ENCODE assay signal across 8 cellular contexts in the genomic region with DNA sequence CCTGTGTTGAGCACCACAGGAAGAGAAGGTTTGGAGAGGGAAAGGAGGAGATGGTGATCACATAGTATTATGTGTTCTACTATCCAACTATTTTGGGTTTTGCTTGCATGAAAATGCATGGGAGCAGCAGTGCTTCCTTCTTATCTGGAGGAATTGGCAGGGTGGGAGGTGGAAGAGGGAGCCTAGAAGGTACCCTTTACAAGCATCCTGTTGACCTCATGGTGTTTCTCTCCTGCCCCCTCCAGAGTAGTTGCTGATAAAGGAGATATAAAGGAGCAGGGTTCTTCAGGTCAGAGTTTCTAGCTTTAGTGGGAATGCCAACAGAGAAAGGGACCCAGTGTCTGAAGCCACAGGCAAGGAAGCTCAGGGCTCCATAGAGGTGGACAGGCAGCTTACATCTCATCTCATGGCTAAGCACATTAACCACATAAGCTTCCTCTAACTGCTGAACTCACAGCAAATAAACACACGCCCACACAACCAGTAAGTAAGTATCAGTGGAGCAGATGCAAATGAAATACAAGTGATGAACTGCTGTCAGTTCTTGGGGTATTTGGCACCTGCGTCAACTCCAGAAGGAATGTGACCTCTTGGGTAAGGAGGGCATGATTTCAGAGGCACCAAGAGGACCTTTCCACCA.
A peak's percentile ranks its signal among the peaks of the same experiment; 100 is the strongest.
DNase-seq lines count a peak whose midpoint lies in the region; ATAC-seq, FAIRE-seq and TF ChIP-seq lines count a peak whose summit lies in the region.

No MANE protein-coding gene starts in this region.

- peak; percentile 87 for ATAC-seq in DND-41 (ENCODE audit: insufficient read depth, low read depth)
- peak; percentile 95 for ATAC-seq in GM21381 (IDR thresholded peaks at IDR 0.05; ENCODE audit: unreplicated experiment)
- ATAC-seq in HG03565 (IDR thresholded peaks at IDR 0.05; ENCODE audit: unreplicated experiment) = peak; percentile 96
- no peak for ATAC-seq in WTC11

- no peak overlapping the region for H3K27ac Mint-ChIP-seq in WTC11

- TF ChIP-seq CTCF in DND-41 (IDR thresholded peaks at IDR 0.05; ENCODE audit: borderline replicate concordance, extremely low read depth, low read length, poor library complexity, severe bottlenecking) (no peak), bronchial epithelial cell (IDR thresholded peaks at IDR 0.05; ENCODE audit: insufficient read depth, low read length, severe bottlenecking) (no peak), ovary (IDR thresholded peaks at IDR 0.05) (no peak), WTC11 (IDR thresholded peaks at IDR 0.05) (no peak)

- intact Hi-C loops in ovary (cut with DNase I) = no loop called here

- H3K9me3 ChIP-seq in DND-41 (ENCODE audit: insufficient read depth, low read length, severe bottlenecking) = peaks cover 8% of the 10 kb centered on the region
- H3K9me3 ChIP-seq in ovary = no peaks in the 10 kb centered on the region

- no peak overlapping the region for H3K4me3 ChIP-seq in DND-41 (ENCODE audit: low read depth in 1 of 2, low read length in 2 of 2)
- H3K4me3 ChIP-seq in bronchial epithelial cell (ENCODE audit: low read depth, low read length) = no peak overlapping the region
- H3K4me3 ChIP-seq in ovary = no peak overlapping the region

- H3K36me3 ChIP-seq in DND-41 (ENCODE audit: insufficient read depth, low read length) = 0 out of 2 replicates have a peak, but pooled peaks cover 2% of the 10 kb centered on the region
- no peaks in the 10 kb centered on the region for H3K36me3 ChIP-seq in bronchial epithelial cell (ENCODE audit: control insufficient read depth, insufficient read depth, low read length)
- no peaks in the 10 kb centered on the region for H3K36me3 ChIP-seq in ovary

- DNase-seq in DND-41 = no peak
- DNase-seq in bronchial epithelial cell (ENCODE audit: low read depth) = peak; percentile 86
- DNase-seq in COR-L47 (lab: John Stamatoyannopoulos, UW) = no peak
- DNase-seq in ovary = no peak
- DNase-seq in NCI-H2029 treated with DMSO at 0.1 percent for 48 hours (lab: John Stamatoyannopoulos, UW) = no peak
- DNase-seq in WTC11 (ENCODE audit: low spot score) = no peak

- CTCF ChIA-PET in WTC11 (lab: Charles Lee) = interaction anchor here (0.9 kb wide), 1 partner anchor 47 kb away, joined by 3 read pairs; no protein-coding TSS in a partner anchor

- H3K27me3 Mint-ChIP-seq in WTC11 (ENCODE audit: low read depth) = peaks cover 6% of the 10 kb centered on the region; the same call in 1 of the 2 replicates

- H3K4me3 Mint-ChIP-seq in WTC11 = no peak overlapping the region

- H3K4me2 ChIP-seq in DND-41 (ENCODE audit: insufficient read depth, low read length) = no peak overlapping the region

- no peak for TF ChIP-seq POLR2A in ovary (IDR thresholded peaks at IDR 0.05)

- FAIRE-seq in bronchial epithelial cell (lab: Jason Lieb, UNC) = no peak

- POLR2A ChIA-PET in WTC11 (lab: Charles Lee) = no interaction called here

- H3K36me3 Mint-ChIP-seq in WTC11 = peaks cover 31% of the 10 kb centered on the region

- no peak overlapping the region for H3K9ac ChIP-seq in DND-41 (ENCODE audit: low read depth, low read length)

- no peaks in the 10 kb centered on the region for H4K20me1 ChIP-seq in DND-41 (ENCODE audit: insufficient read depth, low read length)

- H3K27ac ChIP-seq in DND-41 (ENCODE audit: low read length) (peak overlapping the region; percentile 69), ovary (no peak overlapping the region)

- no peaks in the 10 kb centered on the region for H3K79me2 ChIP-seq in DND-41 (ENCODE audit: insufficient read depth, low read length)

- no peaks in the 10 kb centered on the region for H3K27me3 ChIP-seq in DND-41 (ENCODE audit: insufficient read depth, low read length, poor library complexity)
- no peaks in the 10 kb centered on the region for H3K27me3 ChIP-seq in bronchial epithelial cell (ENCODE audit: control insufficient read depth, insufficient read depth, low read length)
- no peaks in the 10 kb centered on the region for H3K27me3 ChIP-seq in ovary

- 81 to 90% (median 87%) methylated on average over 2 of the region's 2 CpGs for WGBS in ovary, 3 donors

- peaks cover 19% of the 10 kb centered on the region for H3K4me1 Mint-ChIP-seq in WTC11

- no peak for TF ChIP-seq EP300 in ovary (IDR thresholded peaks at IDR 0.05)

- peaks cover 31% of the 10 kb centered on the region for H3K4me1 ChIP-seq in DND-41 (ENCODE audit: insufficient read depth, low read length)
- no peaks in the 10 kb centered on the region for H3K4me1 ChIP-seq in ovary (ENCODE audit: insufficient read depth)

- no peak overlapping the region for H2AFZ ChIP-seq in DND-41 (ENCODE audit: low read depth, low read length)

- peaks cover 29% of the 10 kb centered on the region for H3K9me3 Mint-ChIP-seq in WTC11

TF ChIP-seq in WTC11, 78 proteins besides CTCF, POLR2A, EP300 and RAD21:
- TF ChIP-seq, protein P1, sequence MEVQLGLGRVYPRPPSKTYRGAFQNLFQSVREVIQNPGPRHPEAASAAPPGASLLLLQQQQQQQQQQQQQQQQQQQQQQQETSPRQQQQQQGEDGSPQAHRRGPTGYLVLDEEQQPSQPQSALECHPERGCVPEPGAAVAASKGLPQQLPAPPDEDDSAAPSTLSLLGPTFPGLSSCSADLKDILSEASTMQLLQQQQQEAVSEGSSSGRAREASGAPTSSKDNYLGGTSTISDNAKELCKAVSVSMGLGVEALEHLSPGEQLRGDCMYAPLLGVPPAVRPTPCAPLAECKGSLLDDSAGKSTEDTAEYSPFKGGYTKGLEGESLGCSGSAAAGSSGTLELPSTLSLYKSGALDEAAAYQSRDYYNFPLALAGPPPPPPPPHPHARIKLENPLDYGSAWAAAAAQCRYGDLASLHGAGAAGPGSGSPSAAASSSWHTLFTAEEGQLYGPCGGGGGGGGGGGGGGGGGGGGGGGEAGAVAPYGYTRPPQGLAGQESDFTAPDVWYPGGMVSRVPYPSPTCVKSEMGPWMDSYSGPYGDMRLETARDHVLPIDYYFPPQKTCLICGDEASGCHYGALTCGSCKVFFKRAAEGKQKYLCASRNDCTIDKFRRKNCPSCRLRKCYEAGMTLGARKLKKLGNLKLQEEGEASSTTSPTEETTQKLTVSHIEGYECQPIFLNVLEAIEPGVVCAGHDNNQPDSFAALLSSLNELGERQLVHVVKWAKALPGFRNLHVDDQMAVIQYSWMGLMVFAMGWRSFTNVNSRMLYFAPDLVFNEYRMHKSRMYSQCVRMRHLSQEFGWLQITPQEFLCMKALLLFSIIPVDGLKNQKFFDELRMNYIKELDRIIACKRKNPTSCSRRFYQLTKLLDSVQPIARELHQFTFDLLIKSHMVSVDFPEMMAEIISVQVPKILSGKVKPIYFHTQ (CRISPR knock-in tag; IDR thresholded peaks at IDR 0.05) = no peak
- TF ChIP-seq, protein P2, sequence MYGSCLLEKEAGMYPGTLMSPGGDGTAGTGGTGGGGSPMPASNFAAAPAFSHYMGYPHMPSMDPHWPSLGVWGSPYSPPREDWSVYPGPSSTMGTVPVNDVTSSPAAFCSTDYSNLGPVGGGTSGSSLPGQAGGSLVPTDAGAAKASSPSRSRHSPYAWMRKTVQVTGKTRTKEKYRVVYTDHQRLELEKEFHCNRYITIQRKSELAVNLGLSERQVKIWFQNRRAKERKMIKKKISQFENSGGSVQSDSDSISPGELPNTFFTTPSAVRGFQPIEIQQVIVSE (CRISPR knock-in tag; IDR thresholded peaks at IDR 0.05; ENCODE audit: borderline replicate concordance) = no peak
- TF ChIP-seq MXD4 (CRISPR knock-in tag; IDR thresholded peaks at IDR 0.05; ENCODE audit: borderline replicate concordance) (no peak), FOXJ3 (CRISPR knock-in tag; IDR thresholded peaks at IDR 0.05; ENCODE audit: borderline replicate concordance) (no peak)
